In genomic region chr13:107534548-107534947, GRCh38 we compare ENCODE assay signal across 27 cellular contexts.
"Had no signal": no experiment of that assay in that cellular context is flagged by ENCODE, and none has a peak within 500 bp of the region (broad histone marks: within the 10 kb centered on the region; RNA-seq: fewer than 3 reads in every experiment).

No MANE protein-coding gene starts in this region.

- H3K4me1 ChIP-seq: gastroesophageal sphincter, heart left ventricle, neural progenitor cell, testis, vagina had no signal

- H3K9me3 ChIP-seq: testis, vagina had no signal

- H3K27ac ChIP-seq: brain microvascular endothelial cell, gastroesophageal sphincter, heart left ventricle, neural progenitor cell, testis, vagina had no signal

- ATAC-seq: activated CD4-positive, alpha-beta T cell treated with anti-CD3 and anti-CD28 coated beads for 36 hours; effector memory CD8-positive, alpha-beta T cell; esophagus mucosa; gastroesophageal sphincter; heart left ventricle; left lobe of liver; naive thymus-derived CD8-positive, alpha-beta T cell; sciatic nerve; stimulated activated naive B cell treated with anti-CD40 and anti-IgM and Interleukin-4, amounts not matched to agents 10 μg/mL and 1 μg/mL and 100 μg/mL, for 72 hours had no signal

- H3K9ac ChIP-seq: neural progenitor cell had no signal

- DNase-seq: activated B cell treated with CpG ODN at 0.5 μM for 24 hours; activated CD4-positive, alpha-beta T cell treated with anti-CD3 and anti-CD28 coated beads for 36 hours; activated CD4-positive, alpha-beta T cell treated with anti-CD3 and anti-CD28 coated beads, Interleukin-2, amount 50 U/mL, for 4 hours; activated CD8-positive, alpha-beta memory T cell treated with anti-CD3 and anti-CD28 coated beads for 24 hours; activated CD8-positive, alpha-beta memory T cell treated with anti-CD3 and anti-CD28 coated beads, Interleukin-2, amount 50 U/mL, for 4 hours; activated naive CD4-positive, alpha-beta T cell treated with Interleukin-2 at 50 U/mL for 16 hours; activated naive CD8-positive, alpha-beta T cell treated with anti-CD3 and anti-CD28 coated beads for 36 hours; activated T-cell treated with anti-CD3 and anti-CD28 coated beads, Interleukin-2, amount 50 U/mL, for 24 hours; brain microvascular endothelial cell; caudate nucleus; effector memory CD8-positive, alpha-beta T cell; heart left ventricle; naive thymus-derived CD8-positive, alpha-beta T cell; posterior cingulate gyrus; stimulated activated CD4-positive, alpha-beta T cell treated with anti-CD3 and anti-CD28 coated beads, Interleukin-2, amount 100 ng/mL, for 48 hours; stimulated activated CD8-positive, alpha-beta memory T cell treated with anti-CD3 and anti-CD28 coated beads, Interleukin-4, amount 100 ng/mL, for 48 hours; stimulated activated naive B cell treated with anti-CD40 and anti-IgM and Interleukin-4, amounts not matched to agents 10 μg/mL and 1 μg/mL and 100 μg/mL, for 72 hours; T1000; testis had no signal

- H3K4me2 ChIP-seq: neural progenitor cell, smooth muscle cell had no signal

- H3K36me3 ChIP-seq: brain microvascular endothelial cell, gastroesophageal sphincter, heart left ventricle, neural progenitor cell, vagina had no signal

- H3K27me3 ChIP-seq: brain microvascular endothelial cell, gastroesophageal sphincter, heart left ventricle, neural progenitor cell, testis, vagina had no signal

- H3K4me3 ChIP-seq: gastroesophageal sphincter, heart left ventricle, lung, neural progenitor cell, smooth muscle cell, testis, vagina had no signal
